Comparison of ENCODE assay signal across 13 cellular contexts in the genomic region with DNA sequence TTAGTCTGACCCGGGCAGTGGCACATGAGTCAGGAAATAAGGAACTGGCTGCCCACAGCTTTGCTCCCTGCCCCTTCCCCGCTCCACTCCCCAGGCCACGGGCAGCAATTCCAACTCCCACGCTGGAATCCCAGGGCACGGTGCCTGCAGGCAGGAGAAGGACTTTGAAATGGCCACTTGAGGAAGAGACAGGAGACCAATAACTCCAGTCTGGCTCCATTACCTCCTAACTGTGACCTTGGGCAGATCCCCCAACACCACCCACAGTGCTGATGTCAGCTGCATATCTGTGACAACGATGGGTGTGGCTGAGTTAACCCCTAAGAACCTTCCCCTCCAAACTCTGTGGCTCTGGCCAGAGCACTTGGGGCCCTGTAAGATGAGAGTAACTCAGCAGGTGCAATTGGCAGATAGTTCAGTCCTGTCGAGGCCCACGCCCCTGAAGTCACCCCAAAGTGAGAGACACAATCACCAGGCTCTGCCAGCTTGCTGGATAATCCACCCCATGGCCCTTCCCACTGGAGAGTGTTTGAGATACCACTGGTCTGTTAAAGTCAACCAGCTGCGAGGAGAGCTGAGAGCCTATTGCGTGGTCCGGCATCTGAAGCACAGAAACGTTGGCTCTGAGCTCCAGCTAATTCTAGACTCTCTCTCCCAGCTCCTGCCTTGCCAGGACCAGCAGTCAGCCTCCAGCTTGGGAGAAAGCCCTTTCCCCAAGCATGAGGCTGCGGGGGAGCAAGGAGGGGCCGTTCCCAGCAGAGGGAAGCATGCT.
DNase-seq lines count a peak whose midpoint lies in the region; ATAC-seq, FAIRE-seq and TF ChIP-seq lines count a peak whose summit lies in the region.
"Had no signal": no experiment of that assay in that cellular context is flagged by ENCODE, and none has a peak within 500 bp of the region (broad histone marks: within the 10 kb centered on the region; RNA-seq: fewer than 3 reads in every experiment).

No MANE protein-coding gene starts in this region.

- no peak overlapping the region for H2BK120ac ChIP-seq in IMR-90 (ENCODE audit: low read depth, low read length)

- no peak overlapping the region for H4K91ac ChIP-seq in IMR-90 (ENCODE audit: insufficient read depth, low read depth, low read length)

- no peak overlapping the region for H2BK15ac ChIP-seq in IMR-90 (ENCODE audit: low read depth, low read length)

- no peaks in the 10 kb centered on the region for H3K79me2 ChIP-seq in endothelial cell of umbilical vein (ENCODE audit: control insufficient read depth, insufficient read depth, low read length)

- H3K4me1 ChIP-seq in IMR-90 (ENCODE audit: control insufficient read depth, insufficient read depth, low read length) (peaks cover 2% of the 10 kb centered on the region; the same call in 1 of the 2 replicates), endothelial cell of umbilical vein (ENCODE audit: control insufficient read depth, extremely low read depth, insufficient read depth, low read length) (no peaks in the 10 kb centered on the region), right lobe of liver (peaks cover 0 to 9% (median 0%) of the 10 kb centered on the region in 4 donors), stomach (peaks cover 10 to 68% (median 36%) of the 10 kb centered on the region in 4 donors)

- peaks cover 56% of the 10 kb centered on the region for H3K36me3 ChIP-seq in IMR-90 (ENCODE audit: control insufficient read depth, insufficient read depth, low read length)
- peaks cover 0 to 15% of the 10 kb centered on the region in 2 experiments for H3K36me3 ChIP-seq in endothelial cell of umbilical vein (ENCODE audit: control insufficient read depth in 2 of 2, extremely low read depth in 1 of 2, insufficient read depth in 2 of 2, low read length in 2 of 2)
- peaks cover 0 to 60% (median 19%) of the 10 kb centered on the region in 4 donors for H3K36me3 ChIP-seq in right lobe of liver
- peaks cover 33 to 82% (median 66%) of the 10 kb centered on the region in 4 donors for H3K36me3 ChIP-seq in stomach

- H3K27ac ChIP-seq in IMR-90 (ENCODE audit: insufficient read depth, low read length) (no peak overlapping the region), endothelial cell of umbilical vein (ENCODE audit: insufficient read depth, low read depth, low read length) (no peak overlapping the region), right lobe of liver (peak overlapping the region in 1 of 3 donors; percentile 21), stomach (peak overlapping the region in 4 of 5 donors; percentile 38 to 67 (median 56))
- H3K27ac ChIP-seq: C4-2B had no signal

- H3K4me2 ChIP-seq in IMR-90 (ENCODE audit: low read depth, low read length), result no peak overlapping the region
- H3K4me2 ChIP-seq in endothelial cell of umbilical vein (ENCODE audit: insufficient read depth, low read length), result no peak overlapping the region

- H2AFZ ChIP-seq in IMR-90 (replicated peaks; ENCODE audit: low read length, poor library complexity) (no peak overlapping the region), endothelial cell of umbilical vein (ENCODE audit: low read depth, low read length) (no peak overlapping the region)

- no peak overlapping the region for H2BK20ac ChIP-seq in IMR-90 (ENCODE audit: low read depth, low read length)

- H2BK5ac ChIP-seq in IMR-90 (ENCODE audit: low read depth, low read length, poor library complexity, severe bottlenecking), result no peak overlapping the region

- FAIRE-seq in endothelial cell of umbilical vein (lab: Jason Lieb, UNC) (no peak), frontal cortex (lab: Jason Lieb, UNC) (no peak)

- no peak for TF ChIP-seq RAD21 in IMR-90 (IDR thresholded peaks at IDR 0.05; ENCODE audit: low read length)

- no peaks in the 10 kb centered on the region; the same call in 1 of the 2 replicates for H3K9me1 ChIP-seq in IMR-90 (ENCODE audit: insufficient read depth, low read length)
- no peaks in the 10 kb centered on the region for H3K9me1 ChIP-seq in endothelial cell of umbilical vein (replicated peaks; ENCODE audit: control insufficient read depth, extremely low read depth, insufficient read depth, low read length)

- intact Hi-C loops in IMR-90 (cut with micrococcal nuclease) (no loop called here), endothelial cell of umbilical vein (cut with micrococcal nuclease) (no loop called here), right lobe of liver (cut with DNase I) (no loop called here), stomach (cut with DNase I; ENCODE audit: low total_unique reads) (no loop called here)

- no peak overlapping the region for H2AK9ac ChIP-seq in IMR-90 (replicated peaks; ENCODE audit: low read depth, low read length, poor library complexity)

- no peak overlapping the region for H3K4ac ChIP-seq in IMR-90 (ENCODE audit: low read depth, low read length)

- H4K20me1 ChIP-seq in IMR-90 (ENCODE audit: insufficient read depth, low read length) (peaks cover 10% of the 10 kb centered on the region), endothelial cell of umbilical vein (replicated peaks; ENCODE audit: control insufficient read depth, extremely low read depth, insufficient read depth, low read length) (no peaks in the 10 kb centered on the region)

- no peak overlapping the region for H3K14ac ChIP-seq in IMR-90 (replicated peaks; ENCODE audit: low read depth, low read length)

- H3K9me3 ChIP-seq in IMR-90 (ENCODE audit: control insufficient read depth, insufficient read depth, low read length) (no peaks in the 10 kb centered on the region), endothelial cell of umbilical vein (replicated peaks; ENCODE audit: control insufficient read depth, insufficient read depth, low read length) (no peaks in the 10 kb centered on the region), right lobe of liver (no peaks in the 10 kb centered on the region), stomach (no peaks in the 10 kb centered on the region)

- TF ChIP-seq CTCF in IMR-90 (conservative IDR thresholded peaks at IDR 0.05; ENCODE audit: low read depth, low read length), result no peak
- no peak for TF ChIP-seq CTCF in endothelial cell of umbilical vein (IDR thresholded peaks at IDR 0.05; ENCODE audit: extremely low read depth in 1 of 2, insufficient read depth in 1 of 2, low read depth in 1 of 2, low read length in 2 of 2)
- TF ChIP-seq CTCF in right lobe of liver (IDR thresholded peaks at IDR 0.05), result no peak
- no peak for TF ChIP-seq CTCF in stomach (IDR thresholded peaks at IDR 0.05)

- in situ Hi-C loops in IMR-90 (cut with MboI; ENCODE audit: low sequenced_read_pairs), result no loop called here

- no peak overlapping the region for H3K56ac ChIP-seq in IMR-90 (ENCODE audit: extremely low read depth, insufficient read depth, low read length)

- no peak overlapping the region for H2AK5ac ChIP-seq in IMR-90 (ENCODE audit: low read depth, low read length)

- ATAC-seq in IMR-90 (ENCODE audit: low read depth), result peak; percentile 24; the same call in 1 of the 2 replicates
- ATAC-seq in right lobe of liver, result peak; percentile 19 to 51 (median 38)
- ATAC-seq in GM21423 (IDR thresholded peaks at IDR 0.05; ENCODE audit: unreplicated experiment), result no peak

- no TSS peak for BruUV-seq in IMR-90 (replicated peaks; lab: Mats Ljungman, UMichigan)
- no TSS peak for BruUV-seq in endothelial cell of umbilical vein (replicated peaks; lab: Mats Ljungman, UMichigan)

- CTCF ChIA-PET in IMR-90 (lab: Yijun Ruan, JAX) (no interaction called here), endothelial cell of umbilical vein (lab: Charles Lee) (interaction anchor here (1.0 to 1.6 kb wide), 4 partner anchors 9 to 166 kb away, joined by 3 to 5 read pairs (median 4); no protein-coding TSS in a partner anchor)

- H3K9ac ChIP-seq in IMR-90 (ENCODE audit: low read depth, low read length) (no peak overlapping the region), endothelial cell of umbilical vein (replicated peaks; ENCODE audit: extremely low read depth, insufficient read depth, low read length) (no peak overlapping the region)

- TF ChIP-seq EP300 in stomach (IDR thresholded peaks at IDR 0.05), result no peak

- H4K5ac ChIP-seq in IMR-90 (ENCODE audit: low read depth, low read length), result no peak overlapping the region

- no peak overlapping the region for H3K18ac ChIP-seq in IMR-90 (ENCODE audit: low read depth, low read length)

- POLR2A ChIA-PET in IMR-90 (lab: Charles Lee; ENCODE audit: unreplicated experiment), result interaction anchor here (0.5 kb wide), 1 partner anchor 690 kb away, joined by 3 read pairs; no protein-coding TSS in a partner anchor
- POLR2A ChIA-PET in endothelial cell of umbilical vein (lab: Charles Lee), result no interaction called here

- TF ChIP-seq POLR2A in IMR-90 (IDR thresholded peaks at IDR 0.05; ENCODE audit: low read depth, low read length) (no peak), endothelial cell of umbilical vein (IDR thresholded peaks at IDR 0.05; ENCODE audit: low read depth, low read length) (no peak), right lobe of liver (IDR thresholded peaks at IDR 0.05) (no peak), stomach (IDR thresholded peaks at IDR 0.05) (no peak)

- H3K27me3 ChIP-seq in IMR-90 (ENCODE audit: control insufficient read depth, insufficient read depth, low read length) (no peaks in the 10 kb centered on the region), endothelial cell of umbilical vein (ENCODE audit: control insufficient read depth in 2 of 2, insufficient read depth in 2 of 2, low read length in 2 of 2) (no peaks in the 10 kb centered on the region), right lobe of liver (no peaks in the 10 kb centered on the region), stomach (no peaks in the 10 kb centered on the region)

- peaks cover 13 to 18% of the 10 kb centered on the region in 2 experiments for H3K79me1 ChIP-seq in IMR-90 (ENCODE audit: low read depth in 1 of 2, low read length in 2 of 2)

- dilution Hi-C loops in IMR-90 (cut with HindIII; ENCODE audit: low sequenced_read_pairs, unreplicated experiment) (no loop called here), endothelial cell of umbilical vein (cut with MboI; ENCODE audit: extremely low pct_ligation_motif_present, low sequenced_read_pairs) (no loop called here)

- H3K4me3 ChIP-seq in IMR-90 (ENCODE audit: insufficient read depth, low read depth, low read length) (no peak overlapping the region), endothelial cell of umbilical vein (replicated peaks in 1 of 3; ENCODE audit: insufficient read depth in 1 of 3, low read depth in 1 of 3, low read length in 3 of 3) (no peak overlapping the region), right lobe of liver (no peak overlapping the region), stomach (no peak overlapping the region)

- DNase-seq in IMR-90 (no peak), endothelial cell of umbilical vein (ENCODE audit: low read depth, low spot score) (peak; percentile 36), right lobe of liver (peak in 2 of 3 donors; percentile 54 to 57), stomach (no peak), middle frontal gyrus (ENCODE audit: extremely low spot score, low spot score) (no peak), frontal cortex (ENCODE audit: low spot score in 2 of 2) (no peak)
- no peak for DNase-seq in activated CD8-positive, alpha-beta memory T cell treated with anti-CD3 and anti-CD28 coated beads for 24 hours
- DNase-seq: activated CD4-positive, alpha-beta memory T cell treated with anti-CD3 and anti-CD28 coated beads for 36 hours; activated naive CD4-positive, alpha-beta T cell treated with anti-CD3 and anti-CD28 coated beads, Interleukin-2, amount 50 U/mL, for 16 hours; naive B cell; NCI-H1930 had no signal

- H3K23ac ChIP-seq in IMR-90 (ENCODE audit: low read depth, low read length), result no peak overlapping the region

- 81% methylated on average over 5 of the region's 14 CpGs; no CpG with 5 or more reads in 1 of the 2 experiments for WGBS in IMR-90 (ENCODE audit: extremely low coverage in 2 of 2, insufficient read length in 1 of 2), 2 experiments
- 54% methylated on average over 6 of the region's 14 CpGs for WGBS in right lobe of liver (ENCODE audit: insufficient coverage, low coverage, low lambda C conversion rate, missing lambda C conversion rate)
- WGBS in stomach, 5 donors, result 53 to 69% (median 64%) methylated on average over 13 to 14 of the region's 14 CpGs

- H4K8ac ChIP-seq in IMR-90 (ENCODE audit: low read depth in 2 of 2, low read length in 2 of 2), result no peak overlapping the region

Comparison
In these comparisons a context has a peak if more than half of its experiments do, and no peak if none do; other contexts are left out.
1. DNase-seq: peak in endothelial cell of umbilical vein (single experiment) and right lobe of liver (2 of 3); none in IMR-90 (single experiment), stomach (single experiment), activated CD8-positive, alpha-beta memory T cell treated with anti-CD3 and anti-CD28 coated beads for 24 hours (single experiment), middle frontal gyrus (single experiment) and frontal cortex (0 of 2).
2. H3K27ac ChIP-seq: peak in stomach (4 of 5); none in IMR-90 (single experiment) and endothelial cell of umbilical vein (single experiment).